Comparison of ENCODE assay signal across 9 cellular contexts in the genomic region with DNA sequence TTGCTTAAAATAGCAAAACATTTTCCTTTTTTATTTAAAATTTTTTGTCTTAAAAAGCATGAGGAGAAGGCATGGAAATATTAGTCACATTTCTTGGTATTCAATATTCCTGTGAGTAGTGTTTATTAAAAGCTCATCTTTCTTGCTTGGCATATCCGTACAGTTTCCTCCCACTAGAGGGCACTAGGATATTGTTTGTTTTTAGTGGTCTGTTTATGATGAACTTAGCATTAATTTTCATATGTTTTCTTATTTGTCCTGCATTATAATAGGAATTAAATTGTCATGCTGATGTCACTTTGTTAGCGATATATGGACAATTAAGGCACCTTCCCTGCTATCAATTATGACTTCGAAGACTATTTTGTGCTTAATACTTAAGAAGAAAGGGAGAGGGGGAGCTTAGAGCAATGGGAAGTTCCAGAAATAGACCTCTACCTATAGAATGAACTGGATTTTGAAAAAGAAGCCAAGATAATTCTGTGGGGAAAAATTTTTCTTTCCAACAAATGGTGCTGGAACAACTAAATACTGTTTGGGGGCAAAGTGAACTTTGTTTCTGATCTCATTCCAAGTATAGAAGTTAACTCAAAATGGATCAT.
A peak's percentile ranks its signal among the peaks of the same experiment; 100 is the strongest.
DNase-seq lines count a peak whose midpoint lies in the region; ATAC-seq, FAIRE-seq and TF ChIP-seq lines count a peak whose summit lies in the region.
"Had no signal": no experiment of that assay in that cellular context is flagged by ENCODE, and none has a peak within 500 bp of the region (broad histone marks: within the 10 kb centered on the region; RNA-seq: fewer than 3 reads in every experiment).

No MANE protein-coding gene starts in this region.

- WGBS in right lobe of liver (ENCODE audit: insufficient coverage, low coverage, low lambda C conversion rate, missing lambda C conversion rate), result 29% methylated on average over 3 of the region's 3 CpGs

- no peak overlapping the region for H3K27ac ChIP-seq in right lobe of liver

- peak; percentile 47 to 77 (median 68) for TF ChIP-seq CTCF in right lobe of liver (IDR thresholded peaks at IDR 0.05)

- peak; percentile 87 for FAIRE-seq in H54 (lab: Jason Lieb, UNC)

- H3K27me3 ChIP-seq in right lobe of liver (no peaks in the 10 kb centered on the region), MG63 (no peaks in the 10 kb centered on the region)

- H3K4me1 ChIP-seq in right lobe of liver, result no peaks in the 10 kb centered on the region

- DNase-seq in COR-L47 (lab: John Stamatoyannopoulos, UW), result peak; percentile 20
- peak; percentile 17 for DNase-seq in H54 (ENCODE audit: insufficient read length, low spot score)
- DNase-seq in NCI-H774 (lab: John Stamatoyannopoulos, UW), result peak; percentile 15
- DNase-seq in cerebellar cortex (ENCODE audit: low spot score), result peak; percentile 76
- no peak for DNase-seq in right lobe of liver
- DNase-seq in MG63, result no peak
- DNase-seq: left cardiac atrium had no signal

- H3K4me3 ChIP-seq in right lobe of liver (no peak overlapping the region), MG63 (no peak overlapping the region)

- H3K36me3 ChIP-seq in right lobe of liver, result no peaks in the 10 kb centered on the region
- H3K36me3 ChIP-seq in MG63, result no peaks in the 10 kb centered on the region

- ATAC-seq in right lobe of liver (peak; percentile 56 to 70 (median 64)), GM21717 (IDR thresholded peaks at IDR 0.05; ENCODE audit: unreplicated experiment) (no peak)
- ATAC-seq in activated CD4-positive, CD25-positive, alpha-beta regulatory T cell treated with anti-CD3 and anti-CD28 coated beads, Interleukin-2, amount 50 U/mL, for 24 hours, result no peak

- H3K9me3 ChIP-seq in right lobe of liver (no peaks in the 10 kb centered on the region), MG63 (no peaks in the 10 kb centered on the region)

- intact Hi-C loops in right lobe of liver (cut with DNase I), result no loop called here

- TF ChIP-seq POLR2A in H54 (IDR thresholded peaks at IDR 0.05; ENCODE audit: low read depth, low read length), result no peak
- no peak for TF ChIP-seq POLR2A in right lobe of liver (IDR thresholded peaks at IDR 0.05)

Comparison
In these comparisons a context has a peak if more than half of its experiments do, and no peak if none do; other contexts are left out.
1. DNase-seq: peak in COR-L47 (single experiment), H54 (single experiment), NCI-H774 (single experiment) and cerebellar cortex (single experiment); none in right lobe of liver (0 of 3) and MG63 (single experiment).
2. ATAC-seq: peak in right lobe of liver (4 of 4); none in GM21717 (single experiment) and activated CD4-positive, CD25-positive, alpha-beta regulatory T cell treated with anti-CD3 and anti-CD28 coated beads, Interleukin-2, amount 50 U/mL, for 24 hours (0 of 2).